In genomic region chr11:46333129-46333947, GRCh38 we compare ENCODE assay signal across 8 cellular contexts. TPM values are rescaled to one million over a fixed set of nuclear protein-coding genes. Genes with fewer than 3 reads are reported as not detected.
DNase-seq lines count a peak whose midpoint lies in the region; ATAC-seq and TF ChIP-seq lines count a peak whose summit lies in the region.

No MANE protein-coding gene starts in this region.

- WGBS in hepatocyte (ENCODE audit: low lambda C conversion rate, missing lambda C conversion rate): 3% methylated on average over 49 of the region's 64 CpGs

- POLR2A ChIA-PET in activated CD4-positive, alpha-beta T cell treated with anti-CD3 and anti-CD28 coated beads for 36 hours (lab: Charles Lee): interaction anchor here (1.5 kb wide), 1 partner anchor 13 kb away, joined by 5 read pairs; no protein-coding TSS in a partner anchor
- POLR2A ChIA-PET in GM10248 (lab: Yijun Ruan, JAX): no interaction called here

- H3K79me2 ChIP-seq in hepatocyte: no peaks in the 10 kb centered on the region

- no peaks in the 10 kb centered on the region for H3K9me2 ChIP-seq in hepatocyte (replicated peaks; ENCODE audit: insufficient read depth)

- H3K4me1 ChIP-seq in hepatocyte (ENCODE audit: insufficient read depth): peaks cover 9% of the 10 kb centered on the region

- intact Hi-C loops in activated CD4-positive, alpha-beta T cell treated with anti-CD3 and anti-CD28 coated beads for 36 hours (cut with DNase I, micrococcal nuclease): loop anchor here in 1 of 2 experiments (1.0 to 5.0 kb wide), 2 partner anchors 14 to 1384 kb away; partner anchors contain the start of genes AGBL2 and DGKZ

- H4K20me1 ChIP-seq in hepatocyte (ENCODE audit: insufficient read depth, poor library complexity, severe bottlenecking): no peaks in the 10 kb centered on the region

- H3K27me3 ChIP-seq in hepatocyte: peaks cover 56% of the 10 kb centered on the region

- no peaks in the 10 kb centered on the region for H3K27me3 Mint-ChIP-seq in activated CD4-positive, alpha-beta T cell treated with anti-CD3 and anti-CD28 coated beads for 36 hours
- peaks cover 8% of the 10 kb centered on the region for H3K27me3 Mint-ChIP-seq in activated T-cell treated with anti-CD3 and anti-CD28 coated beads, Interleukin-2, amount 50 U/mL, for 72 hours (ENCODE audit: low read depth)
- H3K27me3 Mint-ChIP-seq in stimulated activated naive CD8-positive, alpha-beta T cell treated with anti-CD3 and anti-CD28 coated beads, Interleukin-15, amount 100 ng/mL, for 72 hours: no peaks in the 10 kb centered on the region

- peaks cover 76% of the 10 kb centered on the region for H3K4me1 Mint-ChIP-seq in activated CD4-positive, alpha-beta T cell treated with anti-CD3 and anti-CD28 coated beads for 36 hours
- peaks cover 80% of the 10 kb centered on the region for H3K4me1 Mint-ChIP-seq in activated T-cell treated with anti-CD3 and anti-CD28 coated beads, Interleukin-2, amount 50 U/mL, for 72 hours (ENCODE audit: low read depth)
- peaks cover 65% of the 10 kb centered on the region for H3K4me1 Mint-ChIP-seq in stimulated activated naive CD8-positive, alpha-beta T cell treated with anti-CD3 and anti-CD28 coated beads, Interleukin-15, amount 100 ng/mL, for 72 hours

- H3K36me3 Mint-ChIP-seq in activated CD4-positive, alpha-beta T cell treated with anti-CD3 and anti-CD28 coated beads for 36 hours (ENCODE audit: low read depth): no peaks in the 10 kb centered on the region
- peaks cover 0 to 3% of the 10 kb centered on the region in 2 donors for H3K36me3 Mint-ChIP-seq in activated T-cell treated with anti-CD3 and anti-CD28 coated beads, Interleukin-2, amount 50 U/mL, for 72 hours (ENCODE audit: insufficient read depth in 2 of 2)

- no peaks in the 10 kb centered on the region for H3K9me3 Mint-ChIP-seq in activated CD4-positive, alpha-beta T cell treated with anti-CD3 and anti-CD28 coated beads for 36 hours (ENCODE audit: low read depth)
- H3K9me3 Mint-ChIP-seq in activated T-cell treated with anti-CD3 and anti-CD28 coated beads, Interleukin-2, amount 50 U/mL, for 72 hours: no peaks in the 10 kb centered on the region
- H3K9me3 Mint-ChIP-seq in stimulated activated naive CD8-positive, alpha-beta T cell treated with anti-CD3 and anti-CD28 coated beads, Interleukin-15, amount 100 ng/mL, for 72 hours: no peaks in the 10 kb centered on the region

- H3K4me2 ChIP-seq in hepatocyte: peak overlapping the region; percentile 100

- H3K27ac Mint-ChIP-seq in activated CD4-positive, alpha-beta T cell treated with anti-CD3 and anti-CD28 coated beads for 36 hours: peak overlapping the region; percentile 81
- no peak overlapping the region for H3K27ac Mint-ChIP-seq in activated T-cell treated with anti-CD3 and anti-CD28 coated beads, Interleukin-2, amount 50 U/mL, for 72 hours
- peak overlapping the region in 1 of 2 donors; percentile 34 for H3K27ac Mint-ChIP-seq in stimulated activated naive CD8-positive, alpha-beta T cell treated with anti-CD3 and anti-CD28 coated beads, Interleukin-15, amount 100 ng/mL, for 72 hours

- H2AFZ ChIP-seq in hepatocyte: peak overlapping the region; percentile 66

- H3K4me3 ChIP-seq in hepatocyte: peak overlapping the region; percentile 36

- no peaks in the 10 kb centered on the region for H3K36me3 ChIP-seq in hepatocyte (replicated peaks; ENCODE audit: insufficient read depth, low read depth)

- peak overlapping the region; percentile 71 for H3K4me3 Mint-ChIP-seq in activated CD4-positive, alpha-beta T cell treated with anti-CD3 and anti-CD28 coated beads for 36 hours
- H3K4me3 Mint-ChIP-seq in activated T-cell treated with anti-CD3 and anti-CD28 coated beads, Interleukin-2, amount 50 U/mL, for 72 hours: peak overlapping the region; percentile 81 to 90
- H3K4me3 Mint-ChIP-seq in stimulated activated naive CD8-positive, alpha-beta T cell treated with anti-CD3 and anti-CD28 coated beads, Interleukin-15, amount 100 ng/mL, for 72 hours: peak overlapping the region; percentile 70 to 87

- peak; percentile 59 for DNase-seq in activated CD4-positive, alpha-beta T cell treated with anti-CD3 and anti-CD28 coated beads for 36 hours
- no peak for DNase-seq in activated CD4-positive, alpha-beta T cell treated with anti-CD3 and anti-CD28 coated beads for 1 hour
- peak; percentile 37 to 49 for DNase-seq in activated T-cell treated with anti-CD3 and anti-CD28 coated beads, Interleukin-2, amount 50 U/mL, for 72 hours
- DNase-seq in hepatocyte (ENCODE audit: low spot score) (no peak), KG1 (lab: John Stamatoyannopoulos, UW) (no peak), GM10248 (ENCODE audit: extremely low spot score) (no peak)
- DNase-seq in stimulated activated naive CD8-positive, alpha-beta T cell treated with anti-CD3 and anti-CD28 coated beads, Interleukin-15, amount 100 ng/mL, for 72 hours: no peak

- no peaks in the 10 kb centered on the region for H3K9me3 ChIP-seq in hepatocyte (ENCODE audit: low read depth)

- ATAC-seq in activated CD4-positive, alpha-beta T cell treated with anti-CD3 and anti-CD28 coated beads for 36 hours: peak; percentile 18
- ATAC-seq in activated T-cell treated with anti-CD3 and anti-CD28 coated beads, Interleukin-2, amount 50 U/mL, for 72 hours (replicated peaks in 1 of 2): peak; percentile 39 to 58
- ATAC-seq in stimulated activated naive CD8-positive, alpha-beta T cell treated with anti-CD3 and anti-CD28 coated beads, Interleukin-15, amount 100 ng/mL, for 72 hours: peak; percentile 60
- ATAC-seq in GM18868 (IDR thresholded peaks at IDR 0.05; ENCODE audit: unreplicated experiment): no peak

- CTCF ChIA-PET in activated CD4-positive, alpha-beta T cell treated with anti-CD3 and anti-CD28 coated beads for 36 hours (lab: Charles Lee): interaction anchor here (0.7 to 10.2 kb wide), 5 partner anchors 15 to 95 kb away, joined by 3 to 139 read pairs (median 4); partner anchors contain the start of gene DGKZ
- CTCF ChIA-PET in GM10248 (lab: Yijun Ruan, JAX): interaction anchor here (1.0 to 3.2 kb wide), 5 partner anchors 13 to 94 kb away, joined by 3 to 15 read pairs (median 5); partner anchors contain the start of gene DGKZ

- TF ChIP-seq CTCF in hepatocyte (IDR thresholded peaks at IDR 0.05; ENCODE audit: poor library complexity): no peak
- no peak for TF ChIP-seq CTCF in GM10248 (IDR thresholded peaks at IDR 0.05; ENCODE audit: control extremely low read depth, extremely low read depth, low read depth, missing control alignments)

- no peak overlapping the region for H3K27ac ChIP-seq in hepatocyte

RNA-seq across cellular contexts. Expression of gene DGKZ, which starts 13.9 kb away (rescaled TPM):
- total RNA-seq in activated CD4-positive, alpha-beta T cell treated with anti-CD3 and anti-CD28 coated beads for 36 hours: 100 to 1,000 TPM in 1 of 2 experiments, 10 to 100 TPM in 1; 87.6 to 101 TPM
- 10 to 100 TPM; 84.2 to 94.0 TPM for total RNA-seq in activated T-cell treated with anti-CD3 and anti-CD28 coated beads, Interleukin-2, amount 50 U/mL, for 72 hours
- 26.6 and 28.2 TPM in 2 replicates for total RNA-seq in hepatocyte
- 42.9 and 52.4 TPM in 2 replicates for polyA plus RNA-seq in hepatocyte

RNA-seq across cellular contexts. Expression of gene MDK, which starts 48.1 kb away (rescaled TPM):
- total RNA-seq in activated CD4-positive, alpha-beta T cell treated with anti-CD3 and anti-CD28 coated beads for 36 hours: 1 to 10 TPM; 3.0 to 6.7 TPM
- total RNA-seq in activated T-cell treated with anti-CD3 and anti-CD28 coated beads, Interleukin-2, amount 50 U/mL, for 72 hours: 10 to 100 TPM; 11.9 to 12.8 TPM
- total RNA-seq in hepatocyte: 515 and 562 TPM in 2 replicates
- 1,225 and 1,549 TPM in 2 replicates for polyA plus RNA-seq in hepatocyte

RNA-seq across cellular contexts. Expression of gene CREB3L1, which starts 55.9 kb away (rescaled TPM):
- total RNA-seq in activated CD4-positive, alpha-beta T cell treated with anti-CD3 and anti-CD28 coated beads for 36 hours: under 1 TPM in 1 of 2 experiments, not detected in 1; 0.19 TPM
- not detected for total RNA-seq in activated T-cell treated with anti-CD3 and anti-CD28 coated beads, Interleukin-2, amount 50 U/mL, for 72 hours
- total RNA-seq in hepatocyte: 20.3 and 22.9 TPM in 2 replicates
- polyA plus RNA-seq in hepatocyte: 275 and 276 TPM in 2 replicates

RNA-seq across cellular contexts. Expression of gene CHRM4, which starts 58.2 kb away (rescaled TPM):
- under 1 TPM in 1 of 2 experiments, not detected in 1; 0.19 TPM for total RNA-seq in activated CD4-positive, alpha-beta T cell treated with anti-CD3 and anti-CD28 coated beads for 36 hours
- total RNA-seq in activated T-cell treated with anti-CD3 and anti-CD28 coated beads, Interleukin-2, amount 50 U/mL, for 72 hours: under 1 TPM; 0.26 to 0.63 TPM
- 0.30 and 0.84 TPM in 2 replicates for total RNA-seq in hepatocyte
- 0.30 TPM in 1 of 2 replicates, not detected in the other for polyA plus RNA-seq in hepatocyte

Comparison
In these comparisons a context has a peak if more than half of its experiments do, and no peak if none do; other contexts are left out.
1. DNase-seq: peak in activated CD4-positive, alpha-beta T cell treated with anti-CD3 and anti-CD28 coated beads for 36 hours (single experiment) and activated T-cell treated with anti-CD3 and anti-CD28 coated beads, Interleukin-2, amount 50 U/mL, for 72 hours (2 of 2); none in activated CD4-positive, alpha-beta T cell treated with anti-CD3 and anti-CD28 coated beads for 1 hour (single experiment), hepatocyte (single experiment), stimulated activated naive CD8-positive, alpha-beta T cell treated with anti-CD3 and anti-CD28 coated beads, Interleukin-15, amount 100 ng/mL, for 72 hours (0 of 2), KG1 (single experiment) and GM10248 (single experiment).
2. RNA of gene MDK, which starts 48.1 kb away (total RNA-seq): 515 to 562 TPM in hepatocyte; 11.9 to 12.8 TPM in activated T-cell treated with anti-CD3 and anti-CD28 coated beads, Interleukin-2, amount 50 U/mL, for 72 hours and 3.0 to 6.7 TPM in activated CD4-positive, alpha-beta T cell treated with anti-CD3 and anti-CD28 coated beads for 36 hours; every median in the first group is over 10 times any median in the second.
3. RNA of gene CREB3L1, which starts 55.9 kb away (total RNA-seq): 20.3 to 22.9 TPM in hepatocyte; 0.19 TPM in activated CD4-positive, alpha-beta T cell treated with anti-CD3 and anti-CD28 coated beads for 36 hours and not detected in activated T-cell treated with anti-CD3 and anti-CD28 coated beads, Interleukin-2, amount 50 U/mL, for 72 hours; every median in the first group is over 10 times any median in the second.
4. Peak in every context shown above with its lines, with median percentiles within 50 percentile points of each other: H3K4me3 Mint-ChIP-seq.